In genomic region chr9:31699836-31700235, GRCh38 we compare ENCODE assay signal across 18 cellular contexts.
"Had no signal": no experiment of that assay in that cellular context is flagged by ENCODE, and none has a peak within 500 bp of the region (broad histone marks: within the 10 kb centered on the region; RNA-seq: fewer than 3 reads in every experiment).

No MANE protein-coding gene starts in this region.

- H3K9me3 ChIP-seq: psoas muscle, right lobe of liver had no signal

- ATAC-seq: left colon, left ventricle myocardium superior, psoas muscle, right lobe of liver had no signal

- H3K27ac Mint-ChIP-seq: nephron; stimulated activated naive B cell treated with anti-CD40 and anti-IgM and Interleukin-4, amounts not matched to agents 10 μg/mL and 1 μg/mL and 100 μg/mL, for 72 hours had no signal

- H3K9me3 Mint-ChIP-seq: nephron; stimulated activated naive B cell treated with anti-CD40 and anti-IgM and Interleukin-4, amounts not matched to agents 10 μg/mL and 1 μg/mL and 100 μg/mL, for 72 hours had no signal

- H3K27ac ChIP-seq: hepatocyte, parathyroid adenoma, psoas muscle, right lobe of liver had no signal

- H3K36me3 ChIP-seq: right lobe of liver had no signal

- DNase-seq: effector memory CD4-positive, alpha-beta T cell; erythroblast; foreskin melanocyte; head of caudate nucleus; left colon; left ventricle myocardium superior; mesendoderm; naive B cell; psoas muscle; retina; right lobe of liver; stimulated activated CD4-positive, alpha-beta T cell treated with anti-CD3 and anti-CD28 coated beads, Interleukin-4, amount 100 ng/mL, for 1 hour; stimulated activated naive B cell treated with anti-CD40 and anti-IgM and Interleukin-4, amounts not matched to agents 10 μg/mL and 1 μg/mL and 100 μg/mL, for 72 hours; trophoblast cell had no signal

- H3K4me3 Mint-ChIP-seq: naive B cell; nephron; stimulated activated naive B cell treated with anti-CD40 and anti-IgM and Interleukin-4, amounts not matched to agents 10 μg/mL and 1 μg/mL and 100 μg/mL, for 72 hours had no signal

- H3K4me1 Mint-ChIP-seq: naive B cell; nephron; stimulated activated naive B cell treated with anti-CD40 and anti-IgM and Interleukin-4, amounts not matched to agents 10 μg/mL and 1 μg/mL and 100 μg/mL, for 72 hours had no signal

- H3K27me3 ChIP-seq: hepatocyte, right lobe of liver had no signal

- H3K4me1 ChIP-seq: parathyroid adenoma, psoas muscle, right lobe of liver had no signal

- H3K4me3 ChIP-seq: hepatocyte, lung, psoas muscle, right lobe of liver had no signal

- H3K9ac ChIP-seq: parathyroid adenoma had no signal

- H3K36me3 Mint-ChIP-seq: naive B cell; stimulated activated naive B cell treated with anti-CD40 and anti-IgM and Interleukin-4, amounts not matched to agents 10 μg/mL and 1 μg/mL and 100 μg/mL, for 72 hours had no signal

- H3K27me3 Mint-ChIP-seq: naive B cell; stimulated activated naive B cell treated with anti-CD40 and anti-IgM and Interleukin-4, amounts not matched to agents 10 μg/mL and 1 μg/mL and 100 μg/mL, for 72 hours had no signal
